In the genomic region with DNA sequence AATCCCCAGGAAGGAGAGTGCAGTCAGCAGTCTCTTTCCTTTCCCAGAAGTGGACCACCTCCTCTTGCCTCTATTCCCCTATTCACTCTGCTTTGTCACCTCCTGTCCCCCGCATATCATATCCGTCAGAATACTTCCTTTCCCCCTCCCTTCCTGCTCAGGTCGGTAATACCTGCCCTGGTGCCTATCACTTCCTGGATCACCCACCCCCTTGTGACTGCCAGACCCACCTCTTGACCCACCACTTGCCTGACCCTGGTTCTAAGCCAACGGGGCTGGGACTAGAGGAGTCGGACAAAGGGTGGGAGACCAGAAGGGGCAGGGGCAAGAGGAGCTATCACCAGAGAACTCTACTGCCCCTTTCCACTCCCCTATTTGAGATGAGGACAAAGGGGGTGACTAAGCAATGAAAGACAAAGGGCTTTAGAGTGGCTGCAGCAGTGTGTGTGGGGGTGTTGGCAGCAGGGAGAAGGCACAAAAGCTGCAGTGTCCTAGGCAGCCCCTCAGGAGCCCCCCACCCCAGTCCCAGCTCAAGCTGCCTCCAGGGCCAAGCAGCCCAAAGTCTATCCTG, we compare ENCODE assay signal across 10 cellular contexts. TPM values are rescaled to one million over a fixed set of nuclear protein-coding genes. Genes with fewer than 3 reads are reported as not detected.
DNase-seq lines count a peak whose midpoint lies in the region; ATAC-seq and TF ChIP-seq lines count a peak whose summit lies in the region.
"Had no signal": no experiment of that assay in that cellular context is flagged by ENCODE, and none has a peak within 500 bp of the region (broad histone marks: within the 10 kb centered on the region; RNA-seq: fewer than 3 reads in every experiment).

No MANE protein-coding gene starts in this region.

- H3K9me3 ChIP-seq in ectodermal cell (ENCODE audit: control insufficient read depth, low read length) (no peaks in the 10 kb centered on the region), upper lobe of right lung (no peaks in the 10 kb centered on the region)
- no peaks in the 10 kb centered on the region for H3K9me3 ChIP-seq in naive thymus-derived CD4-positive, alpha-beta T cell (ENCODE audit: control insufficient read depth in 2 of 3, low read length in 3 of 3)

- H3K27ac Mint-ChIP-seq in activated naive CD4-positive, alpha-beta T cell treated with anti-CD3 and anti-CD28 coated beads, Interleukin-2, amount 10 ng/mL, durations not matched to agents 7 days and 5 days, result peak overlapping the region; percentile 97
- H3K27ac Mint-ChIP-seq in naive thymus-derived CD4-positive, alpha-beta T cell, result peak overlapping the region; percentile 96 to 99 (median 98)

- intact Hi-C loops in naive thymus-derived CD4-positive, alpha-beta T cell (cut with micrococcal nuclease), result no loop called here
- intact Hi-C loops in upper lobe of right lung (cut with DNase I), result no loop called here

- H3K27ac ChIP-seq in ectodermal cell (ENCODE audit: insufficient read depth, low read depth, low read length, poor library complexity, severe bottlenecking) (peak overlapping the region; percentile 52), upper lobe of right lung (peak overlapping the region; percentile 98)
- H3K27ac ChIP-seq in naive thymus-derived CD4-positive, alpha-beta T cell (ENCODE audit: low read depth, low read length), result peak overlapping the region; percentile 97

- CTCF ChIA-PET in activated naive CD4-positive, alpha-beta T cell treated with anti-CD3 and anti-CD28 coated beads, Interleukin-2, amount 10 ng/mL, durations not matched to agents 7 days and 5 days (lab: Charles Lee), result interaction anchor here (0.6 to 7.6 kb wide), 6 partner anchors 8 to 182 kb away, joined by 3 to 42 read pairs (median 18); a partner anchor contains a TSS
- CTCF ChIA-PET in naive thymus-derived CD4-positive, alpha-beta T cell (lab: Charles Lee), result interaction anchor here (0.8 to 3.0 kb wide), 5 partner anchors 8 to 106 kb away, joined by 3 to 34 read pairs (median 4); a partner anchor contains a TSS

- H3K36me3 ChIP-seq in ectodermal cell (ENCODE audit: control insufficient read depth, insufficient read depth, low read length) (peaks cover 8% of the 10 kb centered on the region), upper lobe of right lung (peaks cover 24% of the 10 kb centered on the region)
- H3K36me3 ChIP-seq in naive thymus-derived CD4-positive, alpha-beta T cell (ENCODE audit: control insufficient read depth in 2 of 3, insufficient read depth in 3 of 3, low read length in 3 of 3), result peaks cover 0 to 19% (median 0%) of the 10 kb centered on the region in 3 experiments

- H3K27me3 ChIP-seq in ectodermal cell (ENCODE audit: control insufficient read depth, insufficient read depth, low read length, poor library complexity, severe bottlenecking) (no peaks in the 10 kb centered on the region), upper lobe of right lung (no peaks in the 10 kb centered on the region)
- no peaks in the 10 kb centered on the region for H3K27me3 ChIP-seq in naive thymus-derived CD4-positive, alpha-beta T cell (ENCODE audit: control insufficient read depth in 2 of 2, insufficient read depth in 2 of 2, low read length in 2 of 2)

- peaks cover 78% of the 10 kb centered on the region for H3K4me1 Mint-ChIP-seq in activated naive CD4-positive, alpha-beta T cell treated with anti-CD3 and anti-CD28 coated beads, Interleukin-2, amount 10 ng/mL, durations not matched to agents 7 days and 5 days
- H3K4me1 Mint-ChIP-seq in naive thymus-derived CD4-positive, alpha-beta T cell, result peaks cover 37 to 80% (median 63%) of the 10 kb centered on the region in 7 donors

- H3K36me3 Mint-ChIP-seq in activated naive CD4-positive, alpha-beta T cell treated with anti-CD3 and anti-CD28 coated beads, Interleukin-2, amount 10 ng/mL, durations not matched to agents 7 days and 5 days, result peaks cover 27% of the 10 kb centered on the region
- H3K36me3 Mint-ChIP-seq in naive thymus-derived CD4-positive, alpha-beta T cell, result peaks cover 7 to 16% (median 12%) of the 10 kb centered on the region in 5 donors

- H3K4me3 Mint-ChIP-seq in activated naive CD4-positive, alpha-beta T cell treated with anti-CD3 and anti-CD28 coated beads, Interleukin-2, amount 10 ng/mL, durations not matched to agents 7 days and 5 days, result peak overlapping the region; percentile 39
- H3K4me3 Mint-ChIP-seq in naive thymus-derived CD4-positive, alpha-beta T cell, result peak overlapping the region; percentile 53 to 97 (median 90)

- no peak overlapping the region for H3K4me3 ChIP-seq in ectodermal cell (ENCODE audit: insufficient read depth, low read depth, low read length)
- H3K4me3 ChIP-seq in naive thymus-derived CD4-positive, alpha-beta T cell (ENCODE audit: low read length), result peak overlapping the region; percentile 27
- no peak overlapping the region for H3K4me3 ChIP-seq in upper lobe of right lung

- no peak for ATAC-seq in naive thymus-derived CD4-positive, alpha-beta T cell
- no peak for ATAC-seq in upper lobe of right lung
- no peak for ATAC-seq in HG02852 (IDR thresholded peaks at IDR 0.05; ENCODE audit: unreplicated experiment)

- no peaks in the 10 kb centered on the region for H3K27me3 Mint-ChIP-seq in activated naive CD4-positive, alpha-beta T cell treated with anti-CD3 and anti-CD28 coated beads, Interleukin-2, amount 10 ng/mL, durations not matched to agents 7 days and 5 days
- H3K27me3 Mint-ChIP-seq in naive thymus-derived CD4-positive, alpha-beta T cell, result no peaks in the 10 kb centered on the region

- TF ChIP-seq CTCF in upper lobe of right lung (IDR thresholded peaks at IDR 0.05), result no peak

- H3K9me3 Mint-ChIP-seq in activated naive CD4-positive, alpha-beta T cell treated with anti-CD3 and anti-CD28 coated beads, Interleukin-2, amount 10 ng/mL, durations not matched to agents 7 days and 5 days, result no peaks in the 10 kb centered on the region
- H3K9me3 Mint-ChIP-seq in naive thymus-derived CD4-positive, alpha-beta T cell, result peaks cover 0 to 2% (median 0%) of the 10 kb centered on the region in 11 donors

- POLR2A ChIA-PET in naive thymus-derived CD4-positive, alpha-beta T cell (lab: Charles Lee), result interaction anchor here (1.2 to 29.1 kb wide), 10 partner anchors 10 to 189 kb away, joined by 3 to 508 read pairs (median 36); a partner anchor contains a TSS

- H3K4me1 ChIP-seq in ectodermal cell (ENCODE audit: control insufficient read depth, insufficient read depth, low read length) (peaks cover 54% of the 10 kb centered on the region), upper lobe of right lung (peaks cover 74% of the 10 kb centered on the region)
- H3K4me1 ChIP-seq in naive thymus-derived CD4-positive, alpha-beta T cell (ENCODE audit: control insufficient read depth in 2 of 2, insufficient read depth in 2 of 2, low read length in 2 of 2), result peaks cover 42 to 52% of the 10 kb centered on the region in 2 donors

- 65 to 70% methylated on average over 5 of the region's 5 CpGs for WGBS in ectodermal cell, 2 experiments

- peak; percentile 36 for DNase-seq in activated naive CD4-positive, alpha-beta T cell treated with anti-CD3 and anti-CD28 coated beads, Interleukin-2, amount 10 ng/mL, durations not matched to agents 7 days and 5 days
- no peak for DNase-seq in activated naive CD4-positive, alpha-beta T cell treated with Interleukin-2 at 50 U/mL for 16 hours
- peak in 1 of 9 donors; percentile 25 for DNase-seq in naive thymus-derived CD4-positive, alpha-beta T cell
- DNase-seq in upper lobe of right lung, result no peak
- DNase-seq in NCI-H2107 (lab: John Stamatoyannopoulos, UW), result no peak
- no peak for DNase-seq in NCI-H1048 (lab: John Stamatoyannopoulos, UW)
- DNase-seq: stimulated activated naive CD4-positive, alpha-beta T cell treated with Interleukin-2 at 50 U/mL for 16 hours had no signal

RNA-seq across cellular contexts. Expression of a gene that starts 1.7 kb away (rescaled TPM):
- polyA plus RNA-seq in ectodermal cell (2013, experiment 1 of 4), result 6.4 TPM
- 5.7 TPM for polyA plus RNA-seq in ectodermal cell (2013, experiment 2 of 4)
- polyA plus RNA-seq in ectodermal cell (2013, experiment 3 of 4), result 2.9 TPM
- 4.0 TPM for polyA plus RNA-seq in ectodermal cell (2013, experiment 4 of 4)
- 1 to 10 TPM in 4 of 5 experiments, under 1 TPM in 1; 0.70 to 3.3 (median 1.6) TPM for total RNA-seq in naive thymus-derived CD4-positive, alpha-beta T cell
- under 1 TPM; 0.21 to 0.38 TPM for polyA plus RNA-seq in naive thymus-derived CD4-positive, alpha-beta T cell
- 7.8 TPM for total RNA-seq in upper lobe of right lung

RNA-seq across cellular contexts. Expression of a gene that starts 1.7 kb away (rescaled TPM):
- polyA plus RNA-seq in ectodermal cell (2013, experiment 1 of 4), result 109 TPM
- 98.5 TPM for polyA plus RNA-seq in ectodermal cell (2013, experiment 2 of 4)
- polyA plus RNA-seq in ectodermal cell (2013, experiment 3 of 4), result 95.1 TPM
- 99.9 TPM for polyA plus RNA-seq in ectodermal cell (2013, experiment 4 of 4)
- total RNA-seq in naive thymus-derived CD4-positive, alpha-beta T cell, result 100 to 1,000 TPM in 2 of 5 experiments, 10 to 100 TPM in 3; 64.1 to 131 (median 85.3) TPM
- polyA plus RNA-seq in naive thymus-derived CD4-positive, alpha-beta T cell, result 100 to 1,000 TPM in 1 of 2 donors, 10 to 100 TPM in 1; 94.6 to 102 TPM
- total RNA-seq in upper lobe of right lung, result 66.9 TPM

RNA-seq across cellular contexts. Expression of a gene that starts 14.6 kb away (rescaled TPM):
- 2.1 TPM for polyA plus RNA-seq in ectodermal cell (2013, experiment 1 of 4)
- polyA plus RNA-seq in ectodermal cell (2013, experiment 2 of 4), result 1.6 TPM
- polyA plus RNA-seq in ectodermal cell (2013, experiment 3 of 4), result 1.1 TPM
- polyA plus RNA-seq in ectodermal cell (2013, experiment 4 of 4), result 0.65 TPM
- total RNA-seq in naive thymus-derived CD4-positive, alpha-beta T cell, result 100 to 1,000 TPM in 1 of 5 experiments, 10 to 100 TPM in 3, 1 to 10 TPM in 1; 2.6 to 171 (median 14.5) TPM
- 1 to 10 TPM; 2.7 to 5.1 TPM for polyA plus RNA-seq in naive thymus-derived CD4-positive, alpha-beta T cell
- total RNA-seq in upper lobe of right lung, result 158 TPM
- total RNA-seq: RPMI7951 had no signal

RNA-seq across cellular contexts. Expression of a gene that starts 22.9 kb away (rescaled TPM):
- not detected for polyA plus RNA-seq in ectodermal cell (2013, experiment 1 of 4)
- 0.89 TPM for polyA plus RNA-seq in ectodermal cell (2013, experiment 2 of 4)
- 5.1 TPM for polyA plus RNA-seq in ectodermal cell (2013, experiment 3 of 4)
- 1.9 TPM for polyA plus RNA-seq in ectodermal cell (2013, experiment 4 of 4)
- not detected for total RNA-seq in naive thymus-derived CD4-positive, alpha-beta T cell
- polyA plus RNA-seq in naive thymus-derived CD4-positive, alpha-beta T cell, result not detected
- total RNA-seq in upper lobe of right lung, result not detected
- total RNA-seq: RPMI7951 had no signal

RNA-seq across cellular contexts. Expression of a gene that starts 23.2 kb away (rescaled TPM):
- polyA plus RNA-seq in ectodermal cell (2013, experiment 1 of 4), result 43.5 TPM
- 38.2 TPM for polyA plus RNA-seq in ectodermal cell (2013, experiment 2 of 4)
- polyA plus RNA-seq in ectodermal cell (2013, experiment 3 of 4), result 37.0 TPM
- polyA plus RNA-seq in ectodermal cell (2013, experiment 4 of 4), result 43.3 TPM
- total RNA-seq in naive thymus-derived CD4-positive, alpha-beta T cell, result 10 to 100 TPM; 40.5 to 83.7 (median 54.3) TPM
- polyA plus RNA-seq in naive thymus-derived CD4-positive, alpha-beta T cell, result 10 to 100 TPM; 36.2 to 52.5 TPM
- 35.7 TPM for total RNA-seq in upper lobe of right lung
